Comparison of ENCODE assay signal across 2 cellular contexts in genomic region chr21:42413500-42413899, GRCh38.
A peak's percentile ranks its signal among the peaks of the same experiment; 100 is the strongest.
TF ChIP-seq lines count a peak whose summit lies in the region.

No MANE protein-coding gene starts in this region.

TF ChIP-seq in GM12891, 5 proteins besides CTCF, POLR2A, EP300 and RAD21:
- TF ChIP-seq POU2F2 (IDR thresholded peaks at IDR 0.05; ENCODE audit: low read depth, low read length): 0 out of 2 replicates have a peak, but pooled peaks have one; percentile 16
- TF ChIP-seq SPI1 (IDR thresholded peaks at IDR 0.05; ENCODE audit: low read depth, low read length): no peak
- no peak for TF ChIP-seq POLR2AphosphoS5 (IDR thresholded peaks at IDR 0.05; ENCODE audit: low read depth, low read length)

TF ChIP-seq in SK-N-SH, 30 proteins besides CTCF, POLR2A, EP300 and RAD21:
- TF ChIP-seq MAX (IDR thresholded peaks at IDR 0.05; ENCODE audit: low read depth): no peak
- TF ChIP-seq ZBTB33 (IDR thresholded peaks at IDR 0.05; ENCODE audit: borderline replicate concordance, low read depth): no peak
- TF ChIP-seq CHD2 (IDR thresholded peaks at IDR 0.05; ENCODE audit: low read length, partially characterized antibody): no peak
- no peak for TF ChIP-seq RFX5 (IDR thresholded peaks at IDR 0.05; ENCODE audit: low read length)
- TF ChIP-seq MEF2A (IDR thresholded peaks at IDR 0.05; ENCODE audit: borderline replicate concordance, low read depth): no peak
- TF ChIP-seq RXRA (IDR thresholded peaks at IDR 0.05; ENCODE audit: borderline replicate concordance, low read depth): no peak
- TF ChIP-seq PBX3 (IDR thresholded peaks at IDR 0.05): no peak
- no peak for TF ChIP-seq TAF1 (IDR thresholded peaks at IDR 0.05; ENCODE audit: borderline replicate concordance, low read depth, low read length)
- no peak for TF ChIP-seq POLR2AphosphoS5 (IDR thresholded peaks at IDR 0.05; ENCODE audit: low read depth, low read length)
- no peak for TF ChIP-seq GATA2 (CRISPR knock-in tag; IDR thresholded peaks at IDR 0.05)
- TF ChIP-seq USF1 (IDR thresholded peaks at IDR 0.05; ENCODE audit: borderline replicate concordance, low read depth): no peak
- TF ChIP-seq EZH2phosphoT487 (IDR thresholded peaks at IDR 0.05; ENCODE audit: borderline replicate concordance, low read depth): no peak
- TF ChIP-seq USF2 (IDR thresholded peaks at IDR 0.05; ENCODE audit: borderline replicate concordance, low read depth, low read length): no peak
- TF ChIP-seq FOXJ3 (CRISPR knock-in tag; IDR thresholded peaks at IDR 0.05): no peak
- TF ChIP-seq FOXM1 (IDR thresholded peaks at IDR 0.05; ENCODE audit: low read depth): no peak
- no peak for TF ChIP-seq MXI1 (IDR thresholded peaks at IDR 0.05; ENCODE audit: low read depth, low read length)
- no peak for TF ChIP-seq JUND (IDR thresholded peaks at IDR 0.05)
- TF ChIP-seq REST (IDR thresholded peaks at IDR 0.05; ENCODE audit: low read depth, low read length): no peak
